ENCODE assay signal across 29 cellular contexts in genomic region chr12:100920493-100920892, GRCh38.
DNase-seq lines count a peak whose midpoint lies in the region; ATAC-seq, FAIRE-seq and TF ChIP-seq lines count a peak whose summit lies in the region.
"Had no signal": no experiment of that assay in that cellular context is flagged by ENCODE, and none has a peak within 500 bp of the region (broad histone marks: within the 10 kb centered on the region; RNA-seq: fewer than 3 reads in every experiment).

No MANE protein-coding gene starts in this region.

- CTCF ChIA-PET in H1 (lab: Charles Lee; ENCODE audit: partially characterized antibody) = interaction anchor here (1.2 to 3.7 kb wide), 8 partner anchors 9 to 187 kb away, joined by 3 to 15 read pairs (median 4); no protein-coding TSS in a partner anchor

- H4K5ac ChIP-seq in H9 (ENCODE audit: insufficient read length, low read depth, low read length) (no peak overlapping the region), H1 (ENCODE audit: insufficient read length, low read depth, low read length) (no peak overlapping the region), mesendoderm (ENCODE audit: low read length) (no peak overlapping the region)

- H4K20me1 ChIP-seq in H9 (ENCODE audit: control insufficient read depth, insufficient read depth, insufficient read length) (no peaks in the 10 kb centered on the region), H1 (replicated peaks in 1 of 2; ENCODE audit: control insufficient read depth in 1 of 2, insufficient read depth in 2 of 2, low read length in 2 of 2) (no peaks in the 10 kb centered on the region)
- H4K20me1 ChIP-seq: BLaER1 had no signal

- no peak overlapping the region for H3K9ac ChIP-seq in H9 (ENCODE audit: extremely low read depth, insufficient read length, low read length)
- H3K9ac ChIP-seq in NT2/D1 (ENCODE audit: insufficient read length, low read depth) = no peak overlapping the region
- no peak overlapping the region; a peak in 1 of 7 replicates for H3K9ac ChIP-seq in H1 (replicated peaks in 1 of 4; ENCODE audit: extremely low read depth in 1 of 4, low read depth in 3 of 4, low read length in 3 of 4)
- no peak overlapping the region for H3K9ac ChIP-seq in mesendoderm (ENCODE audit: low read length)
- H3K9ac ChIP-seq: BLaER1 had no signal

- H3K9me3 ChIP-seq in H9 (ENCODE audit: control insufficient read depth, low read depth, low read length) (no peaks in the 10 kb centered on the region), NT2/D1 (ENCODE audit: insufficient read depth, low read length) (no peaks in the 10 kb centered on the region; the same call in 1 of the 2 replicates), H1 (ENCODE audit: insufficient read depth in 2 of 2, low read depth in 1 of 2, low read length in 1 of 2) (no peaks in the 10 kb centered on the region)
- H3K9me3 ChIP-seq: BE2C, BLaER1 had no signal

- H3K23ac ChIP-seq in H9 (ENCODE audit: insufficient read length, low read depth, low read length) (no peak overlapping the region), H1 (ENCODE audit: insufficient read length) (no peak overlapping the region), mesendoderm (ENCODE audit: low read length) (no peak overlapping the region)

- no peak overlapping the region for H2AK5ac ChIP-seq in H9 (ENCODE audit: insufficient read length, low read length)
- H2AK5ac ChIP-seq in H1 (ENCODE audit: low read depth, low read length) = no peak overlapping the region
- H2AK5ac ChIP-seq in mesendoderm (ENCODE audit: low read length) = no peak overlapping the region

- H4K91ac ChIP-seq in H9 (ENCODE audit: insufficient read length, low read depth, low read length) (no peak overlapping the region), H1 (replicated peaks; ENCODE audit: insufficient read length, low read length) (no peak overlapping the region)

- H2AFZ ChIP-seq in H9 (ENCODE audit: low read length) (no peak overlapping the region), H1 (ENCODE audit: low read length) (no peak overlapping the region)

- no peak for TF ChIP-seq RAD21 in H1 (IDR thresholded peaks at IDR 0.05 in 1 of 2, conservative IDR thresholded peaks at IDR 0.05 in 1 of 2; ENCODE audit: low read depth in 2 of 2, low read length in 2 of 2)

- H3K79me2 ChIP-seq in H9 (ENCODE audit: insufficient read depth, low read length) (no peaks in the 10 kb centered on the region), H1 (ENCODE audit: control insufficient read depth in 1 of 2, insufficient read depth in 2 of 2, low read length in 2 of 2) (no peaks in the 10 kb centered on the region), mesendoderm (ENCODE audit: control insufficient read depth, insufficient read depth, low read length) (no peaks in the 10 kb centered on the region)

- H3K18ac ChIP-seq in H9 (ENCODE audit: insufficient read length, low read depth, low read length) = no peak overlapping the region
- H3K18ac ChIP-seq in H1 (ENCODE audit: extremely low read depth, low read length) = no peak overlapping the region
- H3K18ac ChIP-seq in mesendoderm (ENCODE audit: low read length) = no peak overlapping the region

- H3K4me1 Mint-ChIP-seq in H9 = peaks cover 18 to 19% of the 10 kb centered on the region in 2 experiments
- H3K4me1 Mint-ChIP-seq: CD14-positive monocyte; CD4-positive, alpha-beta memory T cell; CD4-positive, CD25-positive, alpha-beta regulatory T cell; CD8-positive, alpha-beta memory T cell had no signal

- H3K27ac ChIP-seq in H9 (ENCODE audit: insufficient read length, low read depth, low read length) = no peak overlapping the region
- no peak overlapping the region for H3K27ac ChIP-seq in H1 (ENCODE audit: low read depth, low read length)
- no peak overlapping the region for H3K27ac ChIP-seq in mesendoderm (ENCODE audit: low read depth, low read length)
- H3K27ac ChIP-seq: BLaER1 had no signal

- H3K36me3 Mint-ChIP-seq in H9 (ENCODE audit: insufficient read depth in 1 of 3, low read depth in 3 of 3) = no peaks in the 10 kb centered on the region; a peak in 2 of 7 replicates
- H3K36me3 Mint-ChIP-seq: CD14-positive monocyte; CD4-positive, alpha-beta memory T cell; CD4-positive, CD25-positive, alpha-beta regulatory T cell; CD8-positive, alpha-beta memory T cell had no signal

- no peak overlapping the region for H3K14ac ChIP-seq in H9 (ENCODE audit: insufficient read depth, low read length)
- H3K14ac ChIP-seq in H1 (ENCODE audit: insufficient read length) = no peak overlapping the region

- no peak for TF ChIP-seq EP300 in H1 (IDR thresholded peaks at IDR 0.05; ENCODE audit: borderline replicate concordance in 1 of 2, low read depth in 2 of 2, low read length in 2 of 2)

- no peak for DNase-seq in H9
- DNase-seq in NT2/D1 (ENCODE audit: low read depth, low spot score) = peak; percentile 9
- DNase-seq in H1 (ENCODE audit: low read depth in 1 of 2, low spot score in 2 of 2) = no peak
- DNase-seq in mesendoderm = peak; percentile 16
- DNase-seq in stimulated activated naive CD4-positive, alpha-beta T cell (lab: John Stamatoyannopoulos, UW) = no peak
- no peak for DNase-seq in NCI-H1105 treated with DMSO at 0.1 percent for 48 hours (lab: John Stamatoyannopoulos, UW)
- DNase-seq: 8988T; ACHN; BE2C; C1 segment of cervical spinal cord; CD4-positive, alpha-beta memory T cell; CD4-positive, CD25-positive, alpha-beta regulatory T cell; CD8-positive, alpha-beta memory T cell; COR-L47; DMS 273 treated with DMSO at 0.1 percent for 48 hours; DMS153; DMS53; DMS79; DND-41; EL; GDM1 had no signal

- TF ChIP-seq CTCF in H9 (conservative IDR thresholded peaks at IDR 0.05) (no peak), H1 (IDR thresholded peaks at IDR 0.05; ENCODE audit: control extremely low read depth in 1 of 3, insufficient read depth in 1 of 3, low read depth in 1 of 3, low read length in 3 of 3) (no peak)

- no peak overlapping the region for H4K8ac ChIP-seq in H9 (replicated peaks; ENCODE audit: insufficient read length, low read depth, low read length)
- H4K8ac ChIP-seq in H1 (ENCODE audit: extremely low read depth, insufficient read depth, low read length) = no peak overlapping the region
- no peak overlapping the region for H4K8ac ChIP-seq in mesendoderm (ENCODE audit: low read depth, low read length)

- H2BK5ac ChIP-seq in H9 (ENCODE audit: insufficient read length, low read length) (no peak overlapping the region), H1 (ENCODE audit: low read depth, low read length) (no peak overlapping the region), mesendoderm (ENCODE audit: low read length) (no peak overlapping the region)

- H3K4me2 ChIP-seq in H9 (ENCODE audit: insufficient read depth, insufficient read length, low read length) = no peak overlapping the region
- H3K4me2 ChIP-seq in H1 (ENCODE audit: insufficient read depth in 1 of 2, low read depth in 2 of 2, low read length in 2 of 2) = no peak overlapping the region
- no peak overlapping the region for H3K4me2 ChIP-seq in mesendoderm (ENCODE audit: low read length)
- H3K4me2 ChIP-seq: BLaER1 had no signal

- H2BK15ac ChIP-seq in H9 (ENCODE audit: low read depth, low read length) = no peak overlapping the region
- no peak overlapping the region for H2BK15ac ChIP-seq in H1 (ENCODE audit: low read length)
- H2BK15ac ChIP-seq in mesendoderm (replicated peaks; ENCODE audit: low read depth) = no peak overlapping the region

- H3K56ac ChIP-seq in H9 (ENCODE audit: insufficient read length, low read depth, low read length) (no peak overlapping the region), H1 (replicated peaks; ENCODE audit: insufficient read length, low read depth, low read length) (no peak overlapping the region), mesendoderm (ENCODE audit: low read length) (no peak overlapping the region)

- H2BK120ac ChIP-seq in H9 (ENCODE audit: low read depth, low read length, poor library complexity, severe bottlenecking) = no peak overlapping the region
- no peak overlapping the region for H2BK120ac ChIP-seq in H1 (replicated peaks; ENCODE audit: low read depth, low read length)
- no peak overlapping the region for H2BK120ac ChIP-seq in mesendoderm (ENCODE audit: low read depth, low read length)

- no peak overlapping the region for H3K4ac ChIP-seq in H9 (ENCODE audit: low read depth, low read length)
- no peak overlapping the region for H3K4ac ChIP-seq in H1 (replicated peaks; ENCODE audit: insufficient read length, low read depth, low read length)
- no peak overlapping the region for H3K4ac ChIP-seq in mesendoderm (ENCODE audit: low read depth, low read length)

- peaks cover 0 to 7% of the 10 kb centered on the region in 2 experiments; a peak in 2 of 5 replicates for H3K9me3 Mint-ChIP-seq in H9

- no peak for ATAC-seq in GM18505 (IDR thresholded peaks at IDR 0.05; ENCODE audit: unreplicated experiment)
- ATAC-seq in HG03521 (IDR thresholded peaks at IDR 0.05; ENCODE audit: unreplicated experiment) = no peak
- ATAC-seq: GM12878 had no signal

- no peak for FAIRE-seq in H1 (lab: Jason Lieb, UNC)
- FAIRE-seq: A204.1, GM12878, GM12892, GM18507 had no signal

- H3K23me2 ChIP-seq in H9 (ENCODE audit: insufficient read length, low read depth, low read length, poor library complexity, severe bottlenecking) (no peaks in the 10 kb centered on the region), H1 (ENCODE audit: low read depth, low read length) (no peaks in the 10 kb centered on the region)

- H3K27ac Mint-ChIP-seq in H9 = peak overlapping the region in 2 of 3 experiments; percentile 40 to 80; a peak in 4 of 7 replicates
- H3K27ac Mint-ChIP-seq: CD14-positive monocyte; CD4-positive, alpha-beta memory T cell; CD4-positive, CD25-positive, alpha-beta regulatory T cell; CD8-positive, alpha-beta memory T cell had no signal

- TF ChIP-seq POLR2A in H1 (IDR thresholded peaks at IDR 0.05; ENCODE audit: control extremely low read depth in 1 of 2, low read depth in 2 of 2, low read length in 2 of 2) (no peak), GM18505 (IDR thresholded peaks at IDR 0.05; ENCODE audit: borderline replicate concordance, extremely low read depth, insufficient read depth, insufficient read length) (no peak)

- H3K27me3 Mint-ChIP-seq in H9 (ENCODE audit: low read depth) = no peaks in the 10 kb centered on the region
- H3K27me3 Mint-ChIP-seq: CD4-positive, alpha-beta memory T cell; CD4-positive, CD25-positive, alpha-beta regulatory T cell; CD8-positive, alpha-beta memory T cell had no signal

- H3K27me3 ChIP-seq in H9 (ENCODE audit: insufficient read depth, low read length) (no peaks in the 10 kb centered on the region), NT2/D1 (ENCODE audit: insufficient read depth, insufficient read length) (no peaks in the 10 kb centered on the region), H1 (replicated peaks in 1 of 4; ENCODE audit: control insufficient read depth in 3 of 4, extremely low read depth in 1 of 4, insufficient read depth in 3 of 4, low read length in 3 of 4) (no peaks in the 10 kb centered on the region), mesendoderm (ENCODE audit: insufficient read depth, low read length, poor library complexity) (no peaks in the 10 kb centered on the region)
- H3K27me3 ChIP-seq: BE2C, BLaER1 had no signal

- H2BK20ac ChIP-seq in H9 (ENCODE audit: low read depth, low read length, poor library complexity, severe bottlenecking) = no peak overlapping the region
- no peak overlapping the region for H2BK20ac ChIP-seq in H1 (ENCODE audit: low read length)

- H3K79me1 ChIP-seq in H9 (ENCODE audit: insufficient read depth, low read depth, low read length, poor library complexity, severe bottlenecking) = no peaks in the 10 kb centered on the region
- no peaks in the 10 kb centered on the region for H3K79me1 ChIP-seq in H1 (ENCODE audit: low read depth, low read length)
- H3K79me1 ChIP-seq in mesendoderm (ENCODE audit: low read length) = no peaks in the 10 kb centered on the region

- POLR2A ChIA-PET in H1 (lab: Charles Lee; ENCODE audit: partially characterized antibody) = no interaction called here

- H2BK12ac ChIP-seq in H9 (ENCODE audit: insufficient read length, low read depth, low read length) = no peak overlapping the region
- H2BK12ac ChIP-seq in H1 (ENCODE audit: low read depth, low read length) = no peak overlapping the region

- no peak overlapping the region for H3T11ph ChIP-seq in H9 (ENCODE audit: low read length)

- no peak overlapping the region for H3K4me3 ChIP-seq in NT2/D1 (ENCODE audit: insufficient read length, low read depth)
- H3K4me3 ChIP-seq in H1 (ENCODE audit: extremely low read depth in 1 of 4, insufficient read depth in 2 of 4, low read depth in 3 of 4, low read length in 4 of 4) = no peak overlapping the region
- H3K4me3 ChIP-seq in mesendoderm (ENCODE audit: low read length) = no peak overlapping the region
- H3K4me3 ChIP-seq: BLaER1, GM12878 had no signal

- H3K36me3 ChIP-seq in NT2/D1 (ENCODE audit: insufficient read depth, insufficient read length, low read length) (no peaks in the 10 kb centered on the region), H1 (ENCODE audit: control insufficient read depth in 2 of 4, insufficient read depth in 4 of 4, low read length in 3 of 4) (no peaks in the 10 kb centered on the region), mesendoderm (ENCODE audit: control insufficient read depth, insufficient read depth, low read length) (no peaks in the 10 kb centered on the region)
- H3K36me3 ChIP-seq: BE2C, BLaER1 had no signal

- no peak overlapping the region for H3K4me3 Mint-ChIP-seq in H9
- H3K4me3 Mint-ChIP-seq: CD14-positive monocyte; CD4-positive, alpha-beta memory T cell; CD4-positive, CD25-positive, alpha-beta regulatory T cell; CD8-positive, alpha-beta memory T cell had no signal

- H3K4me1 ChIP-seq in H9 (ENCODE audit: insufficient read depth, low read length) = no peaks in the 10 kb centered on the region; the same call in 1 of the 2 replicates
- H3K4me1 ChIP-seq in NT2/D1 (ENCODE audit: insufficient read depth, insufficient read length) = no peaks in the 10 kb centered on the region
- H3K4me1 ChIP-seq in H1 (replicated peaks in 1 of 4; ENCODE audit: control insufficient read depth in 3 of 4, insufficient read depth in 4 of 4, low read length in 3 of 4) = peaks cover 0 to 2% (median 0%) of the 10 kb centered on the region in 4 experiments; a peak in 2 of 7 replicates
- no peaks in the 10 kb centered on the region for H3K4me1 ChIP-seq in mesendoderm (ENCODE audit: control insufficient read depth, low read depth, low read length)
- H3K4me1 ChIP-seq: BE2C, BLaER1 had no signal

- no CpG with 5 or more reads among the region's 4 CpGs for WGBS in H9 (ENCODE audit: extremely low coverage, insufficient read length, low lambda C conversion rate)
- 55% methylated on average over 4 of the region's 4 CpGs; no CpG with 5 or more reads in 1 of the 2 experiments for WGBS in H1 (ENCODE audit: extremely low coverage in 1 of 2, insufficient coverage in 1 of 2, insufficient read length in 1 of 2, insufficient replicate concordance in 2 of 2, low coverage in 1 of 2, low lambda C conversion rate in 2 of 2, missing lambda C conversion rate in 1 of 2), 2 experiments
- no CpG with 5 or more reads among the region's 4 CpGs for WGBS in mesendoderm (ENCODE audit: extremely low coverage, insufficient coverage, low lambda C conversion rate)

Comparison
In these comparisons a context has a peak if more than half of its experiments do, and no peak if none do; other contexts are left out.
1. DNase-seq: peak in NT2/D1 (single experiment) and mesendoderm (single experiment); none in H9 (single experiment), H1 (0 of 2), stimulated activated naive CD4-positive, alpha-beta T cell (0 of 6) and NCI-H1105 treated with DMSO at 0.1 percent for 48 hours (single experiment).